8 cellular contexts compared by ENCODE assay signal in the genomic region with DNA sequence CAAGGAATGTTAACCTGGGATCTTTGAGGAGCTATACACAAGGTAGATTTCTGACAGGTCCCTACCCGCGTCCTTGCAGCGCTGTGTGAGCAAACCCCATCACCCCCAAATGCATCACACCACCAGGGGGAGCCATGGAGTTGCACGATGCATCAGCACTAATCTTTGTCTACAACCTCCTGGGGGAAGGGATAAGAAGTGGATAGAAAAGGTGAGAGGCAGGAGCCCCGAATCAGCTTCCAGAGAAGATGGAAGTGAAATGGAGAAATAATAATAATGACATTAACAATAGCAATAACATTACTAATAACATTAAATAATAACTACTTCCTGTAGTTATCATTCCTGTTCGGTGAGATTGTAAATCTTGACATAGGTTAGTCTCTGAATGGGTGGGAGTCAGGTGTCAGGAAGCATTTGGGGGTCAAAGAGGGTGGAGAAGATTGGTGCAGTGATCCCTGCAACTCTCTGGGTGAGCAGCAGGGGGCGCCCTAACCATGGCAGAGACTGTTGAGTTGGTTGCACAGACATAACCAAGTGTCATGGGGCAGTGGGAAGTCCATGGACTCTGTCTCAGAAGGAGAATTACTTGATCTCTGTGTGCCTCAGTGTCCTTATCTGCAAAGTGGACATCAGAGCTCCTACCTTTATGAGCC. TPM values are rescaled to one million over a fixed set of nuclear protein-coding genes. Genes with fewer than 3 reads are reported as not detected.
DNase-seq lines count a peak whose midpoint lies in the region; ATAC-seq and TF ChIP-seq lines count a peak whose summit lies in the region.

No MANE protein-coding gene starts in this region.

- TF ChIP-seq CTCF in adrenal gland (IDR thresholded peaks at IDR 0.05) = peak; percentile 23 to 73 (median 62)

- ATAC-seq in T-helper 17 cell (peak; percentile 69), HG02852 (IDR thresholded peaks at IDR 0.05; ENCODE audit: unreplicated experiment) (no peak)

- 25 to 38% (median 31%) methylated on average over 7 of the region's 7 CpGs for WGBS in adrenal gland, 4 donors

- H3K4me1 ChIP-seq in adrenal gland (replicated peaks in 1 of 2) = no peaks in the 10 kb centered on the region

- no peak overlapping the region for H3K27ac Mint-ChIP-seq in T-helper 17 cell

- no peak for TF ChIP-seq POLR2A in adrenal gland (IDR thresholded peaks at IDR 0.05)

- no peak overlapping the region for H3K4me3 Mint-ChIP-seq in T-helper 17 cell

- H3K36me3 Mint-ChIP-seq in T-helper 17 cell (ENCODE audit: low read depth) = peaks cover 6% of the 10 kb centered on the region

- H3K9me3 ChIP-seq in T-helper 17 cell (ENCODE audit: control insufficient read depth, low read length, poor library complexity, severe bottlenecking) (no peaks in the 10 kb centered on the region), adrenal gland (replicated peaks in 1 of 3) (no peaks in the 10 kb centered on the region)

- no peaks in the 10 kb centered on the region for H3K27me3 ChIP-seq in adrenal gland

- no peak overlapping the region for H3K4me3 ChIP-seq in adrenal gland

- peaks cover 11% of the 10 kb centered on the region for H3K4me1 Mint-ChIP-seq in T-helper 17 cell

- no peaks in the 10 kb centered on the region for H3K36me3 ChIP-seq in adrenal gland (replicated peaks in 1 of 2)

- peak; percentile 38 for DNase-seq in COLO668 (lab: John Stamatoyannopoulos, UW; ENCODE audit: unreplicated experiment)
- peak; percentile 87 for DNase-seq in HT-29 (ENCODE audit: low spot score)
- DNase-seq in T-helper 17 cell = peak; percentile 35 to 63 (median 37)
- peak in 6 of 7 donors; percentile 45 to 75 (median 61) for DNase-seq in adrenal gland
- peak; percentile 81 for DNase-seq in iPS-NIHi7 (ENCODE audit: extremely low spot score)
- peak; percentile 74 to 91 for DNase-seq in stimulated activated CD4-positive, alpha-beta T cell treated with anti-CD3 and anti-CD28 coated beads, Interleukin-4, amount 100 ng/mL, for 48 hours (ENCODE audit: low read depth in 2 of 2)
- no peak for DNase-seq in cerebellar nuclear complex (lab: John Stamatoyannopoulos, UW)

- no peak overlapping the region for H3K27ac ChIP-seq in adrenal gland

- peaks cover 34% of the 10 kb centered on the region for H3K27me3 Mint-ChIP-seq in T-helper 17 cell

- intact Hi-C loops in adrenal gland (cut with DNase I) = no loop called here

RNA-seq across cellular contexts. Expression of a gene that starts 16.5 kb away (rescaled TPM):
- total RNA-seq in HT-29 (2014; rRNA removed; shearing (Covaris generic)) = not detected in 2 replicates
- total RNA-seq in T-helper 17 cell = under 1 TPM in 1 of 2 donors, not detected in 1; 0.42 TPM
- 10 to 100 TPM in 5 of 8 donors, 1 to 10 TPM in 3; 4.2 to 13.1 (median 10.7) TPM for total RNA-seq in adrenal gland
- polyA plus RNA-seq in adrenal gland = 1 to 10 TPM; 2.3 to 8.6 (median 3.8) TPM

RNA-seq across cellular contexts. Expression of a gene that starts 33.9 kb away (rescaled TPM):
- not detected in 2 replicates for total RNA-seq in HT-29 (2014; rRNA removed; shearing (Covaris generic))
- total RNA-seq in T-helper 17 cell = 1 to 10 TPM; 1.4 to 4.8 TPM
- 10 to 100 TPM in 6 of 8 donors, 1 to 10 TPM in 2; 4.7 to 29.7 (median 18.4) TPM for total RNA-seq in adrenal gland
- 1 to 10 TPM; 3.6 to 7.6 (median 4.6) TPM for polyA plus RNA-seq in adrenal gland

RNA-seq across cellular contexts. Expression of a gene that starts 50.4 kb away (rescaled TPM):
- 44.5 and 46.9 TPM in 2 replicates for total RNA-seq in HT-29 (2014; rRNA removed; shearing (Covaris generic))
- 1 to 10 TPM; 4.1 to 4.6 TPM for total RNA-seq in T-helper 17 cell
- total RNA-seq in adrenal gland = 10 to 100 TPM in 4 of 8 donors, 1 to 10 TPM in 4; 6.1 to 23.9 (median 11.0) TPM
- polyA plus RNA-seq in adrenal gland = 1 to 10 TPM; 1.1 to 7.3 (median 5.8) TPM

Comparison
In these comparisons a context has a peak if more than half of its experiments do, and no peak if none do; other contexts are left out.
1. DNase-seq: peak in COLO668 (single experiment), HT-29 (single experiment), T-helper 17 cell (3 of 3), adrenal gland (6 of 7), iPS-NIHi7 (single experiment) and stimulated activated CD4-positive, alpha-beta T cell treated with anti-CD3 and anti-CD28 coated beads, Interleukin-4, amount 100 ng/mL, for 48 hours (2 of 2); none in cerebellar nuclear complex (0 of 2).